9 cellular contexts compared by ENCODE assay signal in genomic region chr4:127788517-127788916, GRCh38. TPM values are rescaled to one million over a fixed set of nuclear protein-coding genes. Genes with fewer than 3 reads are reported as not detected.
DNase-seq lines count a peak whose midpoint lies in the region; ATAC-seq, FAIRE-seq and TF ChIP-seq lines count a peak whose summit lies in the region.
"Had no signal": no experiment of that assay in that cellular context is flagged by ENCODE, and none has a peak within 500 bp of the region (broad histone marks: within the 10 kb centered on the region; RNA-seq: fewer than 3 reads in every experiment).

No MANE protein-coding gene starts in this region.

- DNase-seq in HCT116 (ENCODE audit: low read depth, low spot score) (peak; percentile 18), GM13977 (ENCODE audit: low spot score) (no peak), RPMI8226 (no peak), KG1 (lab: John Stamatoyannopoulos, UW) (no peak), RCC 7860 (ENCODE audit: low spot score) (no peak)

- H3K4me2 ChIP-seq in HCT116 (ENCODE audit: low read length): no peak overlapping the region
- H3K4me2 ChIP-seq in OCI-LY3 (ENCODE audit: low read length): peak overlapping the region; percentile 13; the same call in 1 of the 2 replicates

- H3K9me3 ChIP-seq in HCT116 (ENCODE audit: control insufficient read depth in 1 of 2, insufficient read depth in 1 of 2, low read depth in 1 of 2, low read length in 2 of 2) (no peaks in the 10 kb centered on the region), OCI-LY3 (ENCODE audit: insufficient read depth, low read length) (no peaks in the 10 kb centered on the region)

- no peaks in the 10 kb centered on the region for H3K9me2 ChIP-seq in HCT116 (ENCODE audit: insufficient read depth)

- in situ Hi-C loops in GM13977 (cut with MboI; ENCODE audit: low pct_unique_long_range_greater_than_20kb, low sequenced_read_pairs, unreplicated experiment): no loop called here

- H4K20me1 ChIP-seq in HCT116 (ENCODE audit: insufficient read depth) (no peaks in the 10 kb centered on the region), OCI-LY3 (ENCODE audit: insufficient read depth, low read length) (no peaks in the 10 kb centered on the region)

- H2AFZ ChIP-seq in HCT116 (ENCODE audit: low read depth, low read length, poor library complexity, severe bottlenecking): no peak overlapping the region
- no peak overlapping the region; the same call in 1 of the 2 replicates for H2AFZ ChIP-seq in OCI-LY3 (ENCODE audit: low read depth, low read length)

- H3K9ac ChIP-seq in HCT116 (ENCODE audit: low read length) (no peak overlapping the region), OCI-LY3 (ENCODE audit: low read length) (no peak overlapping the region)

- no peaks in the 10 kb centered on the region for H3K27me3 ChIP-seq in HCT116 (ENCODE audit: insufficient read depth, low read length)
- peaks cover 15% of the 10 kb centered on the region for H3K27me3 ChIP-seq in OCI-LY3 (ENCODE audit: low read depth, low read length)

- no TSS peak for BruUV-seq in HCT116 (replicated peaks; lab: Mats Ljungman, UMichigan)

- intact Hi-C loops in HCT116 (cut with micrococcal nuclease): no loop called here

- peaks cover 4 to 7% of the 10 kb centered on the region in 2 experiments; a peak in 3 of 4 replicates for H3K4me1 ChIP-seq in HCT116 (ENCODE audit: control insufficient read depth in 1 of 2, insufficient read depth in 2 of 2, low read length in 2 of 2)
- no peaks in the 10 kb centered on the region; the same call in 1 of the 2 replicates for H3K4me1 ChIP-seq in OCI-LY3 (ENCODE audit: low read length)

- H3K4me3 ChIP-seq in HCT116 (replicated peaks in 1 of 2; ENCODE audit: low read depth in 1 of 2, low read length in 2 of 2) (no peak overlapping the region), OCI-LY3 (ENCODE audit: low read length) (no peak overlapping the region)
- H3K4me3 ChIP-seq: SK-N-MC had no signal

- peak; percentile 89 for ATAC-seq in HCT116

- TF ChIP-seq CTCF in GM12872 (IDR thresholded peaks at IDR 0.05; ENCODE audit: insufficient read depth, low read depth, low read length): peak; percentile 52
- TF ChIP-seq CTCF in HCT116 (IDR thresholded peaks at IDR 0.05 in 2 of 3, conservative IDR thresholded peaks at IDR 0.05 in 1 of 3; ENCODE audit: borderline replicate concordance in 1 of 3, insufficient read depth in 1 of 3, low read depth in 2 of 3, low read length in 2 of 3): peak in 2 of 3 experiments; percentile 41 to 58; a peak in 4 of 6 replicates
- peak; percentile 67 for TF ChIP-seq CTCF in OCI-LY3 (IDR thresholded peaks at IDR 0.05; ENCODE audit: low read depth, low read length)
- no peak for TF ChIP-seq CTCF in GM13977 (IDR thresholded peaks at IDR 0.05; ENCODE audit: extremely low read depth, insufficient read depth, missing control alignments)

- RAD21 ChIA-PET in HCT116 (lab: Charles Lee; ENCODE audit: low non-redundant PET in 1 of 2, low total read pairs in 2 of 2, uncharacterized antibody in 2 of 2, unreplicated experiment in 2 of 2): no interaction called here

- CTCF ChIA-PET in HCT116 (lab: Charles Lee): no interaction called here

- H3K79me2 ChIP-seq in HCT116 (ENCODE audit: insufficient read depth, low read length): peaks cover 71% of the 10 kb centered on the region
- H3K79me2 ChIP-seq in OCI-LY3 (ENCODE audit: low read length): no peaks in the 10 kb centered on the region

- FAIRE-seq in islet of Langerhans (lab: Jason Lieb, UNC) (peak; percentile 36), RCC 7860 (lab: Jason Lieb, UNC) (no peak)

- peak; percentile 21; the same call in 1 of the 2 replicates for TF ChIP-seq RAD21 in HCT116 (IDR thresholded peaks at IDR 0.05; ENCODE audit: low read depth)

- no peak overlapping the region for H3K27ac ChIP-seq in HCT116 (ENCODE audit: low read depth, low read length)
- H3K27ac ChIP-seq in OCI-LY3 (ENCODE audit: low read length): no peak overlapping the region
- H3K27ac ChIP-seq: SK-N-MC had no signal

- no peak for TF ChIP-seq POLR2A in HCT116 (IDR thresholded peaks at IDR 0.05; ENCODE audit: borderline replicate concordance, extremely low read depth, insufficient read depth, insufficient read length)

- no peaks in the 10 kb centered on the region for H3K36me3 ChIP-seq in HCT116 (ENCODE audit: control insufficient read depth in 1 of 2, insufficient read depth in 2 of 2, low read length in 2 of 2)
- no peaks in the 10 kb centered on the region for H3K36me3 ChIP-seq in OCI-LY3 (replicated peaks; ENCODE audit: low read depth, low read length)

- POLR2A ChIA-PET in HCT116 (lab: Charles Lee): no interaction called here

TF ChIP-seq in HCT116, 20 proteins besides CTCF, POLR2A, EP300 and RAD21:
- TF ChIP-seq FOSL1 (IDR thresholded peaks at IDR 0.05; ENCODE audit: low read depth): no peak
- no peak for TF ChIP-seq YY1 (IDR thresholded peaks at IDR 0.05; ENCODE audit: extremely low read depth, insufficient replicate concordance, low read depth, low read length)
- TF ChIP-seq SP1 (IDR thresholded peaks at IDR 0.05; ENCODE audit: low read depth): no peak
- no peak for TF ChIP-seq JUND (IDR thresholded peaks at IDR 0.05)
- no peak for TF ChIP-seq ATF3 (IDR thresholded peaks at IDR 0.05)
- TF ChIP-seq SIN3A (IDR thresholded peaks at IDR 0.05; ENCODE audit: low read depth): no peak
- no peak for TF ChIP-seq ZBTB33 (IDR thresholded peaks at IDR 0.05; ENCODE audit: extremely low read depth, insufficient replicate concordance, low read length)
- TF ChIP-seq EGR1 (IDR thresholded peaks at IDR 0.05; ENCODE audit: low read depth): no peak
- no peak for TF ChIP-seq EZH2 (IDR thresholded peaks at IDR 0.05)
- no peak for TF ChIP-seq EZH2phosphoT487 (IDR thresholded peaks at IDR 0.05; ENCODE audit: borderline replicate concordance)
- no peak for TF ChIP-seq TCF7L2 (IDR thresholded peaks at IDR 0.05; ENCODE audit: borderline replicate concordance, extremely low read depth, insufficient read depth, insufficient read length)
- TF ChIP-seq MAX (IDR thresholded peaks at IDR 0.05): no peak
- TF ChIP-seq CEBPB (IDR thresholded peaks at IDR 0.05; ENCODE audit: low read depth): no peak
- TF ChIP-seq ZNF274 (IDR thresholded peaks at IDR 0.05; ENCODE audit: low read depth, low read length): no peak
- no peak for TF ChIP-seq POLR2AphosphoS5 (IDR thresholded peaks at IDR 0.05; ENCODE audit: low read depth, low read length)
- no peak for TF ChIP-seq CBX3 (IDR thresholded peaks at IDR 0.05; ENCODE audit: low read depth)
- no peak for TF ChIP-seq ELF1 (IDR thresholded peaks at IDR 0.05; ENCODE audit: borderline replicate concordance, low read depth)
- no peak for TF ChIP-seq SRF (IDR thresholded peaks at IDR 0.05; ENCODE audit: low read depth)
TF ChIP-seq in HCT116: peak in this region for 0.

RNA-seq across cellular contexts. Expression of gene HSPA4L, which starts 6.4 kb away (rescaled TPM):
- 18.6 TPM for total RNA-seq in HCT116 (2021; ENCODE audit: unreplicated experiment)
- 4.8 and 6.5 TPM in 2 replicates for polyA plus RNA-seq in HCT116 (2012)

RNA-seq across cellular contexts. Expression of gene SLC25A31, which starts 58.3 kb away (rescaled TPM):
- total RNA-seq in HCT116 (2021; ENCODE audit: unreplicated experiment): not detected
- not detected in 2 replicates for polyA plus RNA-seq in HCT116 (2012)
